ENCODE assay signal across 8 cellular contexts in the genomic region with DNA sequence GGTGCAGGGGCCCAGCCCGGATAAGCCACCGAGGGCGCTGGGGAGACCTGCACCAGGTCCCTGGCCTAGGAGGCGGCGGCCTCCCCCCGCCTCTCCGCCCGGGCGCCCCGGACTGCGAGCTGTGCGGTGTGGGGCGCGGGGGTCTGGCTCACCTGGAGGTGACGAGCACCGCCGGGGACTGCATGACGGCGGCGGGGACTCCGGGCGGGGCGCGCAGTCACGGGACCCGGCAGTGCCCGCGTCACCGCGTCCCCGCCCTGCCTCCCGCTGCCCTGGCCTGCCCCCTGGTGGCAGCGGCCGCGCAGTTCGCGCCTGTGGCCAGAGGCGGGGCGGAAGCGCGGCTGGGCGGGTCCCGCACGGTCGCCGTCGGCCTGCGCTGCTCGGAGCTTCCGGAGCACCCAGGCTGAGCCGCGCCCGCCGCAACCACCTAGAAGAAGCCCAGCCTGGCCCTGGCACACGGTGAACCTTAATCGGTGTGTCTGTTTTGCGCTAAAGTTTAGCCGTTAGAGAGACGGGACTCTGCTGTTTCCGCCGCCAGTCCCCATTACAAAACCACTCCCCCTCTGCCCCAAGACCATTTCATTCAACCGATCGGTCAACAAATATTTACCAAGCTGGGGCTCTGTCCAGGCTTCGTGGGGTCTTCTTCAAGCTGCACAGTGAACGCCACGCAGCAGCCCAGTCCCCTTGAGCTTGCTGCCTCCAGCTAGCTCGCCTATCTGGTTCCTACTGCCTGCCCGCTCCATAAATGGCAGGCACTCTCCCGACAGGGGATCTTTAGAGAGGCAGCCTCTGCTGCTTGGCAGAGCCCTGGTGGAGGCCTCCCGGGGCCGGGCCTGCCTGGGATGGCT. TPM values are rescaled to one million over a fixed set of nuclear protein-coding genes. Genes with fewer than 3 reads are reported as not detected.
A peak's percentile ranks its signal among the peaks of the same experiment; 100 is the strongest.
DNase-seq lines count a peak whose midpoint lies in the region; ATAC-seq and TF ChIP-seq lines count a peak whose summit lies in the region.

A gene with protein sequence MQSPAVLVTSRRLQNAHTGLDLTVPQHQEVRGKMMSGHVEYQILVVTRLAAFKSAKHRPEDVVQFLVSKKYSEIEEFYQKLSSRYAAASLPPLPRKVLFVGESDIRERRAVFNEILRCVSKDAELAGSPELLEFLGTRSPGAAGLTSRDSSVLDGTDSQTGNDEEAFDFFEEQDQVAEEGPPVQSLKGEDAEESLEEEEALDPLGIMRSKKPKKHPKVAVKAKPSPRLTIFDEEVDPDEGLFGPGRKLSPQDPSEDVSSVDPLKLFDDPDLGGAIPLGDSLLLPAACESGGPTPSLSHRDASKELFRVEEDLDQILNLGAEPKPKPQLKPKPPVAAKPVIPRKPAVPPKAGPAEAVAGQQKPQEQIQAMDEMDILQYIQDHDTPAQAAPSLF (minus strand): TSS at position 219 of the 851 bp plus-strand sequence. CDS start 35 bp downstream, at position 184.

- peak; percentile 96 for ATAC-seq in DND-41 (ENCODE audit: insufficient read depth, low read depth)
- peak; percentile 96 for ATAC-seq in GM21576 (IDR thresholded peaks at IDR 0.05; ENCODE audit: unreplicated experiment)

- TF ChIP-seq CTCF in DND-41 (IDR thresholded peaks at IDR 0.05; ENCODE audit: borderline replicate concordance, extremely low read depth, low read length, poor library complexity, severe bottlenecking) (peak; percentile 89), fibroblast of the aortic adventitia (IDR thresholded peaks at IDR 0.05; ENCODE audit: insufficient read depth, low read length) (peak; percentile 61), neural cell (IDR thresholded peaks at IDR 0.05; ENCODE audit: poor library complexity, severe bottlenecking) (peak; percentile 100)

- peak; percentile 73 for TF ChIP-seq RAD21 in neural cell (conservative IDR thresholded peaks at IDR 0.05)

- H2AFZ ChIP-seq in DND-41 (ENCODE audit: low read depth, low read length) (peak within 1 kb of the TSS; percentile 96), neural cell (ENCODE audit: low read depth, low read length) (peak within 1 kb of the TSS; percentile 99)

- H3K9ac ChIP-seq in DND-41 (ENCODE audit: low read depth, low read length) (peak within 1 kb of the TSS; percentile 86), neural cell (ENCODE audit: low read length) (peak within 1 kb of the TSS; percentile 87), stomach smooth muscle (ENCODE audit: low read length in 2 of 2) (peak within 1 kb of the TSS; percentile 86 to 96)

- H3K27me3 ChIP-seq in DND-41 (ENCODE audit: insufficient read depth, low read length, poor library complexity) (no peaks in the 10 kb centered on the region), neural cell (ENCODE audit: insufficient read depth, low read depth, low read length) (no peaks in the 10 kb centered on the region), stomach smooth muscle (ENCODE audit: control insufficient read depth in 1 of 2, insufficient read depth in 2 of 2, low read length in 2 of 2) (peaks cover 0 to 2% of the 10 kb centered on the region in 2 donors)

- H3K36me3 ChIP-seq in DND-41 (ENCODE audit: insufficient read depth, low read length) (no peaks in the 10 kb centered on the region), neural cell (ENCODE audit: insufficient read depth, low read length) (no peaks in the 10 kb centered on the region), stomach smooth muscle (ENCODE audit: control insufficient read depth in 2 of 2, insufficient read depth in 2 of 2, low read length in 2 of 2) (peaks cover 3 to 6% of the 10 kb centered on the region in 2 donors)

- no peaks in the 10 kb centered on the region for H3K9me2 ChIP-seq in neural cell (ENCODE audit: insufficient read depth, low read length)

- peak; percentile 70 for TF ChIP-seq EP300 in neural cell (conservative IDR thresholded peaks at IDR 0.05; ENCODE audit: poor library complexity, severe bottlenecking)

- H3K9me3 ChIP-seq in DND-41 (ENCODE audit: insufficient read depth, low read length, severe bottlenecking), result no peaks in the 10 kb centered on the region
- no peaks in the 10 kb centered on the region for H3K9me3 ChIP-seq in neural cell (ENCODE audit: low read length)
- H3K9me3 ChIP-seq in stomach smooth muscle (ENCODE audit: control insufficient read depth in 2 of 2, low read length in 2 of 2), result no peaks in the 10 kb centered on the region

- H3F3A ChIP-seq in neural cell (ENCODE audit: insufficient read depth, low read length, poor library complexity, severe bottlenecking), result no peaks in the 10 kb centered on the region

- peaks cover 23% of the 10 kb centered on the region for H3K4me1 ChIP-seq in DND-41 (ENCODE audit: insufficient read depth, low read length)
- H3K4me1 ChIP-seq in stomach smooth muscle (ENCODE audit: control insufficient read depth, insufficient read depth, low read length), result peaks cover 60% of the 10 kb centered on the region

- H3K79me2 ChIP-seq in DND-41 (ENCODE audit: insufficient read depth, low read length) (peaks cover 5% of the 10 kb centered on the region; the same call in 1 of the 2 replicates), neural cell (replicated peaks; ENCODE audit: insufficient read depth, low read length) (no peaks in the 10 kb centered on the region)

- DNase-seq in DND-41, result peak; percentile 85
- peak; percentile 67 for DNase-seq in Jurkat, Clone E6-1 (ENCODE audit: low read depth, low spot score)
- peak; percentile 91 for DNase-seq in RPMI8226
- DNase-seq in activated T-helper 9 cell treated with anti-CD3 and anti-CD28 coated beads, Interleukin-2, amount 50 U/mL, for 16 hours (ENCODE audit: low read depth), result peak; percentile 83
- DNase-seq in fibroblast of the aortic adventitia (ENCODE audit: low read depth), result peak; percentile 65

- H3K27ac ChIP-seq in DND-41 (ENCODE audit: low read length) (peak within 1 kb of the TSS; percentile 77), neural cell (ENCODE audit: low read length) (peak within 1 kb of the TSS; percentile 72), stomach smooth muscle (ENCODE audit: low read length) (peak within 1 kb of the TSS; percentile 97)

- H3K4me2 ChIP-seq in DND-41 (ENCODE audit: insufficient read depth, low read length), result peak within 1 kb of the TSS; percentile 99
- peak within 1 kb of the TSS; percentile 89 for H3K4me2 ChIP-seq in neural cell (ENCODE audit: low read length)

- H4K20me1 ChIP-seq in DND-41 (ENCODE audit: insufficient read depth, low read length), result no peaks in the 10 kb centered on the region
- no peaks in the 10 kb centered on the region for H4K20me1 ChIP-seq in neural cell (ENCODE audit: insufficient read depth)

- H3K4me3 ChIP-seq in DND-41 (ENCODE audit: low read depth in 1 of 2, low read length in 2 of 2) (peak within 1 kb of the TSS; percentile 61 to 89), fibroblast of the aortic adventitia (ENCODE audit: low read depth, low read length) (peak within 1 kb of the TSS; percentile 80), neural cell (ENCODE audit: low read length) (peak within 1 kb of the TSS; percentile 85), stomach smooth muscle (ENCODE audit: low read length in 2 of 2) (peak within 1 kb of the TSS; percentile 87 to 98)
- H3K4me3 ChIP-seq in Jurkat, Clone E6-1 (ENCODE audit: low read length), result peak within 1 kb of the TSS; percentile 81

TF ChIP-seq in neural cell, 6 proteins besides CTCF, POLR2A, EP300 and RAD21:
- peak; percentile 59 for TF ChIP-seq MXI1 (conservative IDR thresholded peaks at IDR 0.05; ENCODE audit: poor library complexity, severe bottlenecking)
- TF ChIP-seq SMC3 (conservative IDR thresholded peaks at IDR 0.05; ENCODE audit: poor library complexity), result peak; percentile 79
- no peak for TF ChIP-seq TAF1 (IDR thresholded peaks at IDR 0.05; ENCODE audit: low read depth)
- TF ChIP-seq EZH2 (IDR thresholded peaks at IDR 0.05; ENCODE audit: borderline replicate concordance, insufficient read depth, low read length, poor library complexity, severe bottlenecking), result no peak
- TF ChIP-seq, protein P1, sequence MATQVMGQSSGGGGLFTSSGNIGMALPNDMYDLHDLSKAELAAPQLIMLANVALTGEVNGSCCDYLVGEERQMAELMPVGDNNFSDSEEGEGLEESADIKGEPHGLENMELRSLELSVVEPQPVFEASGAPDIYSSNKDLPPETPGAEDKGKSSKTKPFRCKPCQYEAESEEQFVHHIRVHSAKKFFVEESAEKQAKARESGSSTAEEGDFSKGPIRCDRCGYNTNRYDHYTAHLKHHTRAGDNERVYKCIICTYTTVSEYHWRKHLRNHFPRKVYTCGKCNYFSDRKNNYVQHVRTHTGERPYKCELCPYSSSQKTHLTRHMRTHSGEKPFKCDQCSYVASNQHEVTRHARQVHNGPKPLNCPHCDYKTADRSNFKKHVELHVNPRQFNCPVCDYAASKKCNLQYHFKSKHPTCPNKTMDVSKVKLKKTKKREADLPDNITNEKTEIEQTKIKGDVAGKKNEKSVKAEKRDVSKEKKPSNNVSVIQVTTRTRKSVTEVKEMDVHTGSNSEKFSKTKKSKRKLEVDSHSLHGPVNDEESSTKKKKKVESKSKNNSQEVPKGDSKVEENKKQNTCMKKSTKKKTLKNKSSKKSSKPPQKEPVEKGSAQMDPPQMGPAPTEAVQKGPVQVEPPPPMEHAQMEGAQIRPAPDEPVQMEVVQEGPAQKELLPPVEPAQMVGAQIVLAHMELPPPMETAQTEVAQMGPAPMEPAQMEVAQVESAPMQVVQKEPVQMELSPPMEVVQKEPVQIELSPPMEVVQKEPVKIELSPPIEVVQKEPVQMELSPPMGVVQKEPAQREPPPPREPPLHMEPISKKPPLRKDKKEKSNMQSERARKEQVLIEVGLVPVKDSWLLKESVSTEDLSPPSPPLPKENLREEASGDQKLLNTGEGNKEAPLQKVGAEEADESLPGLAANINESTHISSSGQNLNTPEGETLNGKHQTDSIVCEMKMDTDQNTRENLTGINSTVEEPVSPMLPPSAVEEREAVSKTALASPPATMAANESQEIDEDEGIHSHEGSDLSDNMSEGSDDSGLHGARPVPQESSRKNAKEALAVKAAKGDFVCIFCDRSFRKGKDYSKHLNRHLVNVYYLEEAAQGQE (IDR thresholded peaks at IDR 0.05; ENCODE audit: borderline replicate concordance), result peak; percentile 77
- peak; percentile 89 for TF ChIP-seq POLR2AphosphoS5 (IDR thresholded peaks at IDR 0.05)

RNA-seq across cellular contexts. Expression of the gene that starts here (rescaled TPM):
- polyA plus RNA-seq in Jurkat, Clone E6-1 (2012; ENCODE audit: insufficient read depth, insufficient read length), result 13.3 TPM
- total RNA-seq in fibroblast of the aortic adventitia (ENCODE audit: low replicate concordance), result 23.0 and 28.4 TPM in 2 replicates
- 8.9 and 12.1 TPM in 2 replicates for polyA plus RNA-seq in neural cell
- 13.1 and 16.2 TPM in 2 replicates for polyA minus RNA-seq in neural cell

Comparison
In these comparisons a context has a peak if more than half of its experiments do, and no peak if none do; other contexts are left out.
1. Peak in every context shown above with its lines: DNase-seq, ATAC-seq, H3K4me3 ChIP-seq and H3K27ac ChIP-seq.